19 cellular contexts compared by ENCODE assay signal in genomic region chr13:30292325-30292724, GRCh38. TPM values are rescaled to one million over a fixed set of nuclear protein-coding genes. Genes with fewer than 3 reads are reported as not detected.
DNase-seq lines count a peak whose midpoint lies in the region; ATAC-seq, FAIRE-seq and TF ChIP-seq lines count a peak whose summit lies in the region.
"Had no signal": no experiment of that assay in that cellular context is flagged by ENCODE, and none has a peak within 500 bp of the region (broad histone marks: within the 10 kb centered on the region; RNA-seq: fewer than 3 reads in every experiment).

No MANE protein-coding gene starts in this region.

- FAIRE-seq in GM12878 (lab: Jason Lieb, UNC): no peak
- FAIRE-seq: A549 had no signal

- H3K4me2 ChIP-seq in HCT116 (ENCODE audit: low read length) (0 out of 2 replicates have a peak overlapping the region, but pooled peaks have one; percentile 0), GM12878 (ENCODE audit: control insufficient read depth, insufficient read depth) (no peak overlapping the region)
- H3K4me2 ChIP-seq: A549, KMS-11 had no signal

- H3K9ac ChIP-seq in HCT116 (ENCODE audit: low read length) (no peak overlapping the region), GM12878 (ENCODE audit: control insufficient read depth, insufficient read depth, low read length) (no peak overlapping the region)
- H3K9ac ChIP-seq: KMS-11 had no signal

- H2AFZ ChIP-seq in HCT116 (ENCODE audit: low read depth, low read length, poor library complexity, severe bottlenecking) (no peak overlapping the region), GM12878 (ENCODE audit: control insufficient read depth, low read depth, low read length) (no peak overlapping the region)

- TF ChIP-seq POLR2A in HCT116 (IDR thresholded peaks at IDR 0.05; ENCODE audit: borderline replicate concordance, extremely low read depth, insufficient read depth, insufficient read length) (no peak), GM12878 (IDR thresholded peaks at IDR 0.05; ENCODE audit: low read depth, low read length) (no peak)

- intact Hi-C loops in HCT116 (cut with micrococcal nuclease): no loop called here
- intact Hi-C loops in GM12878 (cut with micrococcal nuclease; ENCODE audit: unreplicated experiment): no loop called here

- H3K36me3 ChIP-seq in HCT116 (ENCODE audit: control insufficient read depth in 1 of 2, insufficient read depth in 2 of 2, low read length in 2 of 2) (no peaks in the 10 kb centered on the region), GM12878 (ENCODE audit: control insufficient read depth in 2 of 2, insufficient read depth in 2 of 2, low read length in 1 of 2) (peaks cover 0 to 3% of the 10 kb centered on the region in 2 experiments; a peak in 2 of 4 replicates)

- RAD21 ChIA-PET in HCT116 (lab: Charles Lee; ENCODE audit: low non-redundant PET in 1 of 2, low total read pairs in 2 of 2, uncharacterized antibody in 2 of 2, unreplicated experiment in 2 of 2): no interaction called here
- RAD21 ChIA-PET in GM12878 (lab: Charles Lee; ENCODE audit: unreplicated experiment): no interaction called here

- DNase-seq in NCI-H2171 treated with DMSO at 0.1 percent for 48 hours (lab: John Stamatoyannopoulos, UW) (peak; percentile 9), NCI-H2171 (lab: John Stamatoyannopoulos, UW) (no peak), HCT116 (ENCODE audit: low read depth, low spot score) (no peak), GM12878 (ENCODE audit: low read depth, low spot score) (no peak), left kidney (ENCODE audit: low read depth, low spot score) (peak; percentile 26), dedifferentiated amniotic fluid mesenchymal stem cell (ENCODE audit: extremely low spot score) (no peak), 8988T (no peak)
- DNase-seq: DMS79, GDM1, GOT3, MM.1S, NCI-H1105 treated with DMSO at 0.1 percent for 48 hours, NCI-H2029 treated with DMSO at 0.1 percent for 48 hours, NCI-H446, NCI-H82, SIG-M5 had no signal

- SMC1A ChIA-PET in GM12878 (lab: Charles Lee; ENCODE audit: uncharacterized antibody, unreplicated experiment): interaction anchor here (1.0 to 1.8 kb wide), 2 partner anchors 11 to 13 kb away, joined by 4 to 6 read pairs; no protein-coding TSS in a partner anchor

- ATAC-seq in HCT116 (0 out of 2 replicates have a peak, but pooled peaks have one; percentile 34), GM12878 (peak; percentile 55; the same call in 2 of the 3 replicates), GM19351 (IDR thresholded peaks at IDR 0.05; ENCODE audit: unreplicated experiment) (no peak)
- ATAC-seq: A549 had no signal

- H4K20me1 ChIP-seq in HCT116 (ENCODE audit: insufficient read depth) (no peaks in the 10 kb centered on the region), GM12878 (ENCODE audit: control insufficient read depth, insufficient read depth) (no peaks in the 10 kb centered on the region)

- TF ChIP-seq CTCF in HCT116 (IDR thresholded peaks at IDR 0.05 in 2 of 3, conservative IDR thresholded peaks at IDR 0.05 in 1 of 3; ENCODE audit: borderline replicate concordance in 1 of 3, insufficient read depth in 1 of 3, low read depth in 2 of 3, low read length in 2 of 3) (no peak), GM12878 (IDR thresholded peaks at IDR 0.05 in 2 of 3, conservative IDR thresholded peaks at IDR 0.05 in 1 of 3; ENCODE audit: control insufficient read depth in 2 of 3, extremely low read depth in 1 of 3, insufficient read depth in 1 of 3, low read depth in 3 of 3, low read length in 3 of 3) (no peak)

- H3K9me3 ChIP-seq in HCT116 (ENCODE audit: control insufficient read depth in 1 of 2, insufficient read depth in 1 of 2, low read depth in 1 of 2, low read length in 2 of 2) (no peaks in the 10 kb centered on the region), GM12878 (replicated peaks; ENCODE audit: control insufficient read depth, insufficient read depth, low read length) (no peaks in the 10 kb centered on the region)
- H3K9me3 ChIP-seq: A549 had no signal

- no peaks in the 10 kb centered on the region for H3K27me3 ChIP-seq in HCT116 (ENCODE audit: insufficient read depth, low read length)
- no peaks in the 10 kb centered on the region for H3K27me3 ChIP-seq in GM12878 (replicated peaks in 1 of 2; ENCODE audit: control insufficient read depth in 2 of 2, insufficient read depth in 2 of 2, low read length in 1 of 2)

- H3K9me2 ChIP-seq in HCT116 (ENCODE audit: insufficient read depth): no peaks in the 10 kb centered on the region

- BruUV-seq in HCT116 (replicated peaks; lab: Mats Ljungman, UMichigan) (no TSS peak), GM12878 (replicated peaks; lab: Mats Ljungman, UMichigan) (no TSS peak)

- in situ Hi-C loops in GM12878 (cut with MboI): no loop called here

- POLR2A ChIA-PET in HCT116 (lab: Charles Lee) (no interaction called here), GM12878 (lab: Charles Lee) (no interaction called here)

- peaks cover 91% of the 10 kb centered on the region for H3K79me2 ChIP-seq in HCT116 (ENCODE audit: insufficient read depth, low read length)
- H3K79me2 ChIP-seq in GM12878 (ENCODE audit: control insufficient read depth, insufficient read depth, low read length): no peaks in the 10 kb centered on the region; the same call in 1 of the 2 replicates

- TF ChIP-seq EP300 in GM12878 (IDR thresholded peaks at IDR 0.05; ENCODE audit: borderline replicate concordance in 1 of 2, control insufficient read depth in 1 of 2, low read depth in 2 of 2, low read length in 2 of 2): no peak

- CTCF ChIA-PET in HCT116 (lab: Charles Lee): no interaction called here
- CTCF ChIA-PET in GM12878 (lab: Yijun Ruan, JAX): interaction anchor here (1.8 kb wide), 1 partner anchor 12 kb away, joined by 6 read pairs; no protein-coding TSS in a partner anchor

- TF ChIP-seq RAD21 in HCT116 (IDR thresholded peaks at IDR 0.05; ENCODE audit: low read depth) (no peak), GM12878 (IDR thresholded peaks at IDR 0.05; ENCODE audit: insufficient read depth, low read depth, low read length) (no peak)

- H3K27ac ChIP-seq in HCT116 (ENCODE audit: low read depth, low read length) (no peak overlapping the region), GM12878 (ENCODE audit: control insufficient read depth, insufficient read depth) (no peak overlapping the region)
- H3K27ac ChIP-seq: A549, KMS-11 had no signal

- no peak overlapping the region for H3K4me3 ChIP-seq in HCT116 (replicated peaks in 1 of 2; ENCODE audit: low read depth in 1 of 2, low read length in 2 of 2)
- H3K4me3 ChIP-seq in GM12878: no peak overlapping the region
- H3K4me3 ChIP-seq: A549 had no signal

- H3K4me1 ChIP-seq in HCT116 (ENCODE audit: control insufficient read depth in 1 of 2, insufficient read depth in 2 of 2, low read length in 2 of 2) (peaks cover 5 to 15% of the 10 kb centered on the region in 2 experiments; a peak in 2 of 4 replicates), GM12878 (ENCODE audit: control insufficient read depth, insufficient read depth, low read length) (no peaks in the 10 kb centered on the region)
- H3K4me1 ChIP-seq: A549 had no signal

TF ChIP-seq in HCT116, 20 proteins besides CTCF, POLR2A, EP300 and RAD21:
- TF ChIP-seq FOSL1 (IDR thresholded peaks at IDR 0.05; ENCODE audit: low read depth) (no peak), EZH2 (IDR thresholded peaks at IDR 0.05) (no peak), SIN3A (IDR thresholded peaks at IDR 0.05; ENCODE audit: low read depth) (no peak), ZFX (IDR thresholded peaks at IDR 0.05) (no peak), ATF3 (IDR thresholded peaks at IDR 0.05) (no peak)

TF ChIP-seq in GM12878, 131 proteins besides CTCF, POLR2A, EP300 and RAD21:
- TF ChIP-seq MTA3 (IDR thresholded peaks at IDR 0.05; ENCODE audit: borderline replicate concordance, low read length) (no peak), PML (IDR thresholded peaks at IDR 0.05; ENCODE audit: low read length) (no peak), SKIL (IDR thresholded peaks at IDR 0.05; ENCODE audit: low read depth, poor library complexity, severe bottlenecking) (no peak), CEBPB (IDR thresholded peaks at IDR 0.05; ENCODE audit: borderline replicate concordance in 1 of 2, low read depth in 2 of 2, low read length in 2 of 2) (no peak), RFX5 (IDR thresholded peaks at IDR 0.05; ENCODE audit: low read depth, low read length) (no peak)
TF ChIP-seq in GM12878: peak in this region for 0.

RNA-seq across cellular contexts. Expression of gene KATNAL1, which starts 15.0 kb away (rescaled TPM):
- total RNA-seq in HCT116 (2021; ENCODE audit: unreplicated experiment): 17.3 TPM
- polyA plus RNA-seq in HCT116 (2012): 3.1 and 3.4 TPM in 2 replicates
- 68.9 and 77.5 TPM in 2 replicates for total RNA-seq in GM12878 (2013; cell fraction: nucleolus; rRNA removed)
- total RNA-seq in GM12878 (2014; rRNA removed): 7.2 and 7.8 TPM in 2 replicates
- 15.2 and 16.4 TPM in 2 replicates for total RNA-seq in GM12878 (2014; rRNA removed; fragmentation: Illumina TruSeq; extraction: Trizol)
- total RNA-seq in GM12878 (2021): 14.8 and 18.8 TPM in 2 replicates
- polyA plus RNA-seq in GM12878 (2011; ENCODE audit: low read depth): 3.2 TPM
- 6.5 and 11.8 TPM in 2 replicates for polyA plus RNA-seq in GM12878 (2011; rRNA removed)
- polyA plus RNA-seq in GM12878 (2011; cell fraction: cytosol; rRNA removed): 2.5 and 2.6 TPM in 2 replicates
- polyA plus RNA-seq in GM12878 (2011; cell fraction: nucleus; rRNA removed): 3.3 and 4.0 TPM in 2 replicates
- 4.5 and 5.6 TPM in 2 replicates for polyA plus RNA-seq in GM12878 (2012)
- polyA plus RNA-seq in GM12878 (2014; fragmentation: Illumina TruSeq; extraction: Trizol): 13.5 and 18.4 TPM in 2 replicates
- 1 to 10 TPM; 9.4 to 9.8 TPM for polyA plus RNA-seq in GM12878 (2014; fragmentation: Nextera tagmentation; extraction: Ambion mirVana)
- polyA plus RNA-seq in GM12878 (2014; rRNA removed): 5.9 and 6.6 TPM in 2 replicates
- polyA plus RNA-seq in GM12878 (2016; fragmentation: Nextera tagmentation; extraction: Ambion mirVana): 10 to 100 TPM; 16.7 to 18.7 TPM
- polyA minus RNA-seq in GM12878 (2011; rRNA and poly(A)+ RNA removed): 8.1 and 10.2 TPM in 2 replicates
- polyA minus RNA-seq in GM12878 (2011; cell fraction: cytosol; rRNA and poly(A)+ RNA removed): 1.5 and 2.4 TPM in 2 replicates
- polyA minus RNA-seq in GM12878 (2011; cell fraction: nucleus; rRNA and poly(A)+ RNA removed): 4.7 and 9.1 TPM in 2 replicates

Comparison
In these comparisons a context has a peak if more than half of its experiments do, and no peak if none do; other contexts are left out.
1. DNase-seq: peak in NCI-H2171 treated with DMSO at 0.1 percent for 48 hours (single experiment) and left kidney (single experiment); none in NCI-H2171 (single experiment), HCT116 (single experiment), GM12878 (single experiment), dedifferentiated amniotic fluid mesenchymal stem cell (single experiment) and 8988T (single experiment).